In genomic region chr15:56725386-56725785, GRCh38 we compare ENCODE assay signal across 32 cellular contexts. TPM values are rescaled to one million over a fixed set of nuclear protein-coding genes. Genes with fewer than 3 reads are reported as not detected.
DNase-seq lines count a peak whose midpoint lies in the region; ATAC-seq, FAIRE-seq and TF ChIP-seq lines count a peak whose summit lies in the region.
"Had no signal": no experiment of that assay in that cellular context is flagged by ENCODE, and none has a peak within 500 bp of the region (broad histone marks: within the 10 kb centered on the region; RNA-seq: fewer than 3 reads in every experiment).

No MANE protein-coding gene starts in this region.

- H3K36me3 ChIP-seq in KOPT-K1 (ENCODE audit: insufficient read depth, low read length) (peaks cover 10% of the 10 kb centered on the region; the same call in 1 of the 2 replicates), astrocyte (ENCODE audit: insufficient read depth, low read length) (peaks cover 3% of the 10 kb centered on the region), WERI-Rb-1 (no peaks in the 10 kb centered on the region)
- H3K36me3 ChIP-seq: adrenal gland, HAP-1, left lung, neural progenitor cell, right atrium auricular region had no signal

- H3K79me2 ChIP-seq in astrocyte (ENCODE audit: insufficient read depth, low read length), result peaks cover 91% of the 10 kb centered on the region

- H3K27ac Mint-ChIP-seq in activated T-cell treated with anti-CD3 and anti-CD28 coated beads, Interleukin-2, amount 50 U/mL, for 72 hours, result no peak overlapping the region
- peak overlapping the region; percentile 53 for H3K27ac Mint-ChIP-seq in astrocyte (ENCODE audit: unreplicated experiment)
- H3K27ac Mint-ChIP-seq in glutamatergic neuron (ENCODE audit: unreplicated experiment), result no peak overlapping the region
- H3K27ac Mint-ChIP-seq: activated CD4-positive, alpha-beta T cell treated with anti-CD3 and anti-CD28 coated beads, Interleukin-2, amount 10 ng/mL, durations not matched to agents 7 days and 5 days; B cell; dendritic cell treated with granulocyte-macrophage colony-stimulating factor and Interleukin-4, amounts not matched to agents 40 ng/mL and 50 ng/mL, for 4 days; neural progenitor cell; T-helper 17 cell had no signal

- no peaks in the 10 kb centered on the region for H3K27me3 Mint-ChIP-seq in activated T-cell treated with anti-CD3 and anti-CD28 coated beads, Interleukin-2, amount 50 U/mL, for 72 hours (ENCODE audit: low read depth)
- H3K27me3 Mint-ChIP-seq in astrocyte (ENCODE audit: low read depth, unreplicated experiment) (no peaks in the 10 kb centered on the region), glutamatergic neuron (ENCODE audit: unreplicated experiment) (peaks cover 2% of the 10 kb centered on the region)
- H3K27me3 Mint-ChIP-seq: activated CD4-positive, alpha-beta T cell treated with anti-CD3 and anti-CD28 coated beads, Interleukin-2, amount 10 ng/mL, durations not matched to agents 7 days and 5 days; B cell; CD8-positive, alpha-beta memory T cell; dendritic cell treated with granulocyte-macrophage colony-stimulating factor and Interleukin-4, amounts not matched to agents 40 ng/mL and 50 ng/mL, for 4 days; T-helper 17 cell had no signal

- FAIRE-seq in astrocyte (lab: Jason Lieb, UNC), result no peak
- FAIRE-seq: GM12891 had no signal

- H3K27me3 ChIP-seq in astrocyte (ENCODE audit: insufficient read depth, low read length) (no peaks in the 10 kb centered on the region), WERI-Rb-1 (ENCODE audit: insufficient read depth, low read depth, severe bottlenecking) (no peaks in the 10 kb centered on the region)
- H3K27me3 ChIP-seq: adrenal gland, body of pancreas, left lung, neural progenitor cell, right atrium auricular region had no signal

- peak overlapping the region; percentile 33 to 51 for H3K4me3 Mint-ChIP-seq in activated T-cell treated with anti-CD3 and anti-CD28 coated beads, Interleukin-2, amount 50 U/mL, for 72 hours
- H3K4me3 Mint-ChIP-seq in astrocyte (ENCODE audit: unreplicated experiment) (no peak overlapping the region), glutamatergic neuron (ENCODE audit: unreplicated experiment) (no peak overlapping the region)
- H3K4me3 Mint-ChIP-seq: activated CD4-positive, alpha-beta T cell treated with anti-CD3 and anti-CD28 coated beads, Interleukin-2, amount 10 ng/mL, durations not matched to agents 7 days and 5 days; activated T-cell treated with anti-CD3 and anti-CD28 coated beads, Interleukin-2, amount 50 U/mL, for 4 hours; B cell; dendritic cell treated with granulocyte-macrophage colony-stimulating factor and Interleukin-4, amounts not matched to agents 40 ng/mL and 50 ng/mL, for 4 days; neural progenitor cell; T-helper 17 cell had no signal

- no peaks in the 10 kb centered on the region for H3K9me3 Mint-ChIP-seq in activated T-cell treated with anti-CD3 and anti-CD28 coated beads, Interleukin-2, amount 50 U/mL, for 72 hours
- H3K9me3 Mint-ChIP-seq in astrocyte (ENCODE audit: unreplicated experiment) (no peaks in the 10 kb centered on the region), glutamatergic neuron (ENCODE audit: unreplicated experiment) (no peaks in the 10 kb centered on the region)
- H3K9me3 Mint-ChIP-seq: activated T-cell treated with anti-CD3 and anti-CD28 coated beads, Interleukin-2, amount 50 U/mL, for 4 hours; CD8-positive, alpha-beta memory T cell; dendritic cell treated with granulocyte-macrophage colony-stimulating factor and Interleukin-4, amounts not matched to agents 40 ng/mL and 50 ng/mL, for 4 days; neural progenitor cell had no signal

- peaks cover 44% of the 10 kb centered on the region for H3K4me1 Mint-ChIP-seq in activated T-cell treated with anti-CD3 and anti-CD28 coated beads, Interleukin-2, amount 50 U/mL, for 72 hours (ENCODE audit: low read depth)
- H3K4me1 Mint-ChIP-seq in astrocyte (ENCODE audit: low read depth, unreplicated experiment), result peaks cover 11% of the 10 kb centered on the region
- no peaks in the 10 kb centered on the region for H3K4me1 Mint-ChIP-seq in glutamatergic neuron (ENCODE audit: low read depth, unreplicated experiment)
- H3K4me1 Mint-ChIP-seq: neural progenitor cell had no signal

- H3K4me1 ChIP-seq in astrocyte (ENCODE audit: insufficient read depth, low read length), result peaks cover 3% of the 10 kb centered on the region
- H3K4me1 ChIP-seq: neural progenitor cell had no signal

- TF ChIP-seq CTCF in astrocyte (IDR thresholded peaks at IDR 0.05; ENCODE audit: insufficient read depth, low read depth, low read length), result no peak
- no peak for TF ChIP-seq CTCF in glutamatergic neuron (IDR thresholded peaks at IDR 0.05; ENCODE audit: partially characterized antibody, unreplicated experiment)
- TF ChIP-seq CTCF in WERI-Rb-1 (IDR thresholded peaks at IDR 0.05; ENCODE audit: low read depth, low read length), result no peak

- H3K9me3 ChIP-seq in KOPT-K1 (ENCODE audit: insufficient read depth, low read length, poor library complexity, severe bottlenecking), result no peaks in the 10 kb centered on the region
- no peaks in the 10 kb centered on the region for H3K9me3 ChIP-seq in astrocyte (ENCODE audit: insufficient read depth, low read depth, low read length)
- H3K9me3 ChIP-seq in WERI-Rb-1 (ENCODE audit: severe bottlenecking), result no peaks in the 10 kb centered on the region
- H3K9me3 ChIP-seq: adrenal gland, body of pancreas, HAP-1, left lung, right atrium auricular region had no signal

- H3K9ac ChIP-seq in astrocyte (ENCODE audit: low read length), result no peak overlapping the region
- H3K9ac ChIP-seq: neural progenitor cell had no signal

- no peak for ATAC-seq in activated T-cell treated with anti-CD3 and anti-CD28 coated beads, Interleukin-2, amount 50 U/mL, for 72 hours (replicated peaks in 1 of 2)
- ATAC-seq: activated T-cell treated with anti-CD3 and anti-CD28 coated beads, Interleukin-2, amount 50 U/mL, for 4 hours; body of pancreas; left lung; PC-3; stimulated activated naive CD8-positive, alpha-beta T cell treated with anti-CD3 and anti-CD28 coated beads, Interleukin-15, Interleukin-2, amounts not matched to agents 100 U/mL and 50 U/mL, for 24 hours; T-helper 17 cell had no signal

- DNase-seq in activated T-cell treated with anti-CD3 and anti-CD28 coated beads, Interleukin-2, amount 50 U/mL, for 72 hours, result no peak
- DNase-seq in activated T-cell treated with anti-CD3 and anti-CD28 coated beads for 4 hours, result no peak
- DNase-seq in astrocyte (ENCODE audit: low read depth), result no peak
- no peak for DNase-seq in glutamatergic neuron
- DNase-seq in WERI-Rb-1, result no peak
- DNase-seq in caudate nucleus (lab: John Stamatoyannopoulos, UW), result no peak
- DNase-seq: ACHN; activated CD4-positive, alpha-beta T cell treated with anti-CD3 and anti-CD28 coated beads, Interleukin-2, amount 10 ng/mL, durations not matched to agents 7 days and 5 days; activated T-cell treated with anti-CD3 and anti-CD28 coated beads, Interleukin-2, amount 50 U/mL, for 4 hours; adrenal gland; body of pancreas; erythroblast; islet precursor cell; left lung; mesenchymal stem cell; NCI-H1105 treated with DMSO at 0.1 percent for 48 hours; NCI-H2029; NCI-H526; PC-3; posterior cingulate gyrus; stimulated activated CD4-positive, alpha-beta T cell treated with anti-CD3 and anti-CD28 coated beads, Interleukin-1b, Interleukin-23, amount 100 ng/mL, for 48 hours; stimulated activated naive CD8-positive, alpha-beta T cell treated with anti-CD3 and anti-CD28 coated beads, Interleukin-15, Interleukin-2, amounts not matched to agents 100 U/mL and 50 U/mL, for 24 hours; T-helper 17 cell had no signal

- H4K20me1 ChIP-seq in astrocyte (ENCODE audit: insufficient read depth, low read length), result peaks cover 18% of the 10 kb centered on the region

- no peak overlapping the region for H3K4me2 ChIP-seq in astrocyte (ENCODE audit: low read length)
- H3K4me2 ChIP-seq: neural progenitor cell had no signal

- peaks cover 0 to 3% of the 10 kb centered on the region in 2 donors for H3K36me3 Mint-ChIP-seq in activated T-cell treated with anti-CD3 and anti-CD28 coated beads, Interleukin-2, amount 50 U/mL, for 72 hours (ENCODE audit: insufficient read depth in 2 of 2)
- H3K36me3 Mint-ChIP-seq in astrocyte (ENCODE audit: low read depth, unreplicated experiment) (no peaks in the 10 kb centered on the region), glutamatergic neuron (ENCODE audit: unreplicated experiment) (peaks cover 5% of the 10 kb centered on the region)

- no peak overlapping the region for H3K4me3 ChIP-seq in astrocyte (ENCODE audit: insufficient read depth, low read depth, low read length)
- no peak overlapping the region for H3K4me3 ChIP-seq in WERI-Rb-1 (ENCODE audit: low read depth, low read length)
- H3K4me3 ChIP-seq: adrenal gland, body of pancreas, HAP-1, left lung, neural progenitor cell, right atrium auricular region, SK-N-MC had no signal

- peak overlapping the region; percentile 64 for H3K27ac ChIP-seq in KOPT-K1 (ENCODE audit: low read depth, low read length, poor library complexity, severe bottlenecking)
- H3K27ac ChIP-seq in astrocyte (ENCODE audit: low read depth, low read length), result no peak overlapping the region
- no peak overlapping the region for H3K27ac ChIP-seq in WERI-Rb-1
- H3K27ac ChIP-seq in caudate nucleus (ENCODE audit: low read depth, low read length), result no peak overlapping the region
- H3K27ac ChIP-seq: adrenal gland, body of pancreas, left lung, neural progenitor cell, right atrium auricular region, SK-N-MC had no signal

- H2AFZ ChIP-seq in astrocyte (ENCODE audit: low read depth, low read length), result no peak overlapping the region
- H2AFZ ChIP-seq: neural progenitor cell had no signal

RNA-seq across cellular contexts. Expression of gene ZNF280D, which starts 7.9 kb away (rescaled TPM):
- 10 to 100 TPM; 21.3 to 26.1 TPM for total RNA-seq in activated T-cell treated with anti-CD3 and anti-CD28 coated beads, Interleukin-2, amount 50 U/mL, for 72 hours
- 13.7 and 14.5 TPM in 2 replicates for total RNA-seq in astrocyte
- total RNA-seq in glutamatergic neuron (ENCODE audit: unreplicated experiment), result 35.9 TPM

Comparison
In these comparisons a context has a peak if more than half of its experiments do, and no peak if none do; other contexts are left out.
1. H3K4me3 Mint-ChIP-seq: peak in activated T-cell treated with anti-CD3 and anti-CD28 coated beads, Interleukin-2, amount 50 U/mL, for 72 hours (2 of 2); none in astrocyte (single experiment) and glutamatergic neuron (single experiment).